9 cellular contexts compared by ENCODE assay signal in genomic region chr14:52313493-52313881, GRCh38. TPM values are rescaled to one million over a fixed set of nuclear protein-coding genes. Genes with fewer than 3 reads are reported as not detected.
A peak's percentile ranks its signal among the peaks of the same experiment; 100 is the strongest.
DNase-seq lines count a peak whose midpoint lies in the region; ATAC-seq and TF ChIP-seq lines count a peak whose summit lies in the region.
"Had no signal": no experiment of that assay in that cellular context is flagged by ENCODE, and none has a peak within 500 bp of the region (broad histone marks: within the 10 kb centered on the region; RNA-seq: fewer than 3 reads in every experiment).

No MANE protein-coding gene starts in this region.

- peak overlapping the region; percentile 100 for H3K4me3 Mint-ChIP-seq in activated T-cell treated with anti-CD3 and anti-CD28 coated beads, Interleukin-2, amount 50 U/mL, for 4 hours

- peak overlapping the region; percentile 84 for H3K9ac ChIP-seq in adipocyte (ENCODE audit: low read length)
- H3K9ac ChIP-seq: KMS-11 had no signal

- peak overlapping the region; percentile 88 for H3K4me3 ChIP-seq in adipocyte (ENCODE audit: low read length)
- peak overlapping the region; percentile 76 for H3K4me3 ChIP-seq in thoracic aorta

- peaks cover 75% of the 10 kb centered on the region for H3K4me1 Mint-ChIP-seq in activated T-cell treated with anti-CD3 and anti-CD28 coated beads, Interleukin-2, amount 50 U/mL, for 4 hours (ENCODE audit: low read depth)

- H3K36me3 ChIP-seq in adipocyte (ENCODE audit: control insufficient read depth, insufficient read depth, low read length, severe bottlenecking) (no peaks in the 10 kb centered on the region), thoracic aorta (no peaks in the 10 kb centered on the region)

- no peak overlapping the region for H3K27ac ChIP-seq in thoracic aorta
- H3K27ac ChIP-seq: KMS-11 had no signal

- no peak for ATAC-seq in activated T-cell treated with anti-CD3 and anti-CD28 coated beads, Interleukin-2, amount 50 U/mL, for 4 hours
- ATAC-seq in thoracic aorta (ENCODE audit: insufficient number of reproducible peaks, low FRiP score, low read depth) = no peak
- no peak for ATAC-seq in GM21390 (IDR thresholded peaks at IDR 0.05; ENCODE audit: unreplicated experiment)

- H3K27me3 Mint-ChIP-seq in activated T-cell treated with anti-CD3 and anti-CD28 coated beads, Interleukin-2, amount 50 U/mL, for 4 hours (ENCODE audit: low read depth) = peaks cover 5% of the 10 kb centered on the region

- DNase-seq in activated T-cell treated with anti-CD3 and anti-CD28 coated beads, Interleukin-2, amount 50 U/mL, for 4 hours = no peak
- no peak for DNase-seq in activated T-cell treated with anti-CD3 and anti-CD28 coated beads, Interleukin-2, amount 50 U/mL, for 48 hours
- no peak for DNase-seq in adipocyte (ENCODE audit: low read depth)
- DNase-seq in kidney tubule cell (ENCODE audit: low spot score) = peak; percentile 9
- no peak for DNase-seq in thoracic aorta (ENCODE audit: low spot score)
- no peak for DNase-seq in KG1 (lab: John Stamatoyannopoulos, UW)
- DNase-seq in LoVo (ENCODE audit: low spot score) = no peak

- H3K36me3 Mint-ChIP-seq in activated T-cell treated with anti-CD3 and anti-CD28 coated beads, Interleukin-2, amount 50 U/mL, for 4 hours (ENCODE audit: insufficient read depth) = no peaks in the 10 kb centered on the region

- no peaks in the 10 kb centered on the region for H3K9me3 ChIP-seq in adipocyte (ENCODE audit: control insufficient read depth, low read length)
- H3K9me3 ChIP-seq in thoracic aorta = no peaks in the 10 kb centered on the region

- TF ChIP-seq CTCF in thoracic aorta (IDR thresholded peaks at IDR 0.05) = no peak

- no peaks in the 10 kb centered on the region for H3K27me3 ChIP-seq in adipocyte (replicated peaks; ENCODE audit: control insufficient read depth, insufficient read depth, low read length)
- H3K27me3 ChIP-seq in thoracic aorta (replicated peaks; ENCODE audit: insufficient read depth) = no peaks in the 10 kb centered on the region

- no peaks in the 10 kb centered on the region for H3K9me3 Mint-ChIP-seq in activated T-cell treated with anti-CD3 and anti-CD28 coated beads, Interleukin-2, amount 50 U/mL, for 4 hours

- H3K4me1 ChIP-seq in adipocyte (ENCODE audit: control insufficient read depth, insufficient read depth, low read length) = peaks cover 18% of the 10 kb centered on the region
- H3K4me1 ChIP-seq in thoracic aorta (ENCODE audit: control insufficient read depth in 1 of 2, low read depth in 2 of 2) = peaks cover 0 to 22% of the 10 kb centered on the region in 2 donors

RNA-seq across cellular contexts. Expression of gene PTGER2, which starts 0.6 kb away (rescaled TPM):
- total RNA-seq in activated T-cell treated with anti-CD3 and anti-CD28 coated beads, Interleukin-2, amount 50 U/mL, for 4 hours = 10 to 100 TPM; 17.3 to 21.5 (median 17.6) TPM
- total RNA-seq in thoracic aorta = 1 to 10 TPM; 3.3 to 4.3 TPM

RNA-seq across cellular contexts. Expression of gene PTGDR, which starts 46.0 kb away (rescaled TPM):
- total RNA-seq in activated T-cell treated with anti-CD3 and anti-CD28 coated beads, Interleukin-2, amount 50 U/mL, for 4 hours = under 1 TPM; 0.18 to 0.32 (median 0.30) TPM
- total RNA-seq in thoracic aorta = 1 to 10 TPM; 2.0 to 2.9 TPM
